Comparison of ENCODE assay signal across 12 cellular contexts in the genomic region with DNA sequence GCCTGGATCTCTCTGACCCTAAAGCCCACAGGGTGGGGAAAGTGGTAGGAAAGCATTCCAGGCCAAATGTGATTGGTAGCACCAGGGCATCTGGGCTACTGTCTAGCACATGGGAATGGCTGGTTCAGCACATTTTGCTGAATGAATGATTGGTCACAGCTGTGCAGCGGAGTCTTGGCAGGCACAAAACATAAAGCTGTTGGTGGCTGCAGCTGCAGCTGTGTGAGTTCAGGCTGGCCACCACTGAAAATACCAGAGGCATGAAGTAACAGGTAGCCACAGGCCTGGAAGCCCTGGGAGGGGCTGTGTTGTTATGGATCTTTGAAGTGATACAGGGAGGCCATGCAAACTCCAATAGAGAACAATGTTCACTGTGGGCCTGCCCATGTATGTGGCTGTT.
DNase-seq lines count a peak whose midpoint lies in the region; ATAC-seq, FAIRE-seq and TF ChIP-seq lines count a peak whose summit lies in the region.
"Had no signal": no experiment of that assay in that cellular context is flagged by ENCODE, and none has a peak within 500 bp of the region (broad histone marks: within the 10 kb centered on the region; RNA-seq: fewer than 3 reads in every experiment).

No MANE protein-coding gene starts in this region.

- H4K91ac ChIP-seq in H1 (replicated peaks; ENCODE audit: insufficient read length, low read length): peak overlapping the region; percentile 22

- WGBS in H1 (ENCODE audit: extremely low coverage in 1 of 2, insufficient coverage in 1 of 2, insufficient read length in 1 of 2, insufficient replicate concordance in 2 of 2, low coverage in 1 of 2, low lambda C conversion rate in 2 of 2, missing lambda C conversion rate in 1 of 2), 2 experiments: 85% methylated on average over 1 of the region's 1 CpG; no CpG with 5 or more reads in 1 of the 2 experiments
- 78% methylated on average over 1 of the region's 1 CpG; no CpG with 5 or more reads in 1 of the 2 donors for WGBS in transverse colon (ENCODE audit: low coverage in 1 of 2), 2 donors

- H3K4me3 ChIP-seq in Karpas-422 (ENCODE audit: low read length) (no peak overlapping the region), H1 (ENCODE audit: extremely low read depth in 1 of 4, insufficient read depth in 2 of 4, low read depth in 3 of 4, low read length in 4 of 4) (peak overlapping the region in 1 of 4 experiments; percentile 21; a peak in 1 of 8 replicates), lower lobe of right lung (no peak overlapping the region), transverse colon (no peak overlapping the region)

- TF ChIP-seq CTCF in H1 (IDR thresholded peaks at IDR 0.05; ENCODE audit: control extremely low read depth in 1 of 3, insufficient read depth in 1 of 3, low read depth in 1 of 3, low read length in 3 of 3): no peak
- TF ChIP-seq CTCF in lower lobe of right lung (IDR thresholded peaks at IDR 0.05): no peak
- no peak for TF ChIP-seq CTCF in transverse colon (IDR thresholded peaks at IDR 0.05)

- H2BK20ac ChIP-seq in H1 (ENCODE audit: low read length): peak overlapping the region; percentile 89; the same call in 1 of the 2 replicates

- POLR2A ChIA-PET in H1 (lab: Charles Lee; ENCODE audit: partially characterized antibody): interaction anchor here (1.3 kb wide), 1 partner anchor 346 kb away, joined by 5 read pairs; no protein-coding TSS in a partner anchor

- no peak overlapping the region for H3K14ac ChIP-seq in H1 (ENCODE audit: insufficient read length)

- peak overlapping the region; percentile 63; the same call in 1 of the 2 replicates for H2BK5ac ChIP-seq in H1 (ENCODE audit: low read depth, low read length)

- TF ChIP-seq RAD21 in H1 (IDR thresholded peaks at IDR 0.05 in 1 of 2, conservative IDR thresholded peaks at IDR 0.05 in 1 of 2; ENCODE audit: low read depth in 2 of 2, low read length in 2 of 2): no peak

- H3K9me3 ChIP-seq in Karpas-422 (ENCODE audit: low read length) (no peaks in the 10 kb centered on the region), H1 (ENCODE audit: insufficient read depth in 2 of 2, low read depth in 1 of 2, low read length in 1 of 2) (no peaks in the 10 kb centered on the region), lower lobe of right lung (no peaks in the 10 kb centered on the region), transverse colon (no peaks in the 10 kb centered on the region)

- peaks cover 56% of the 10 kb centered on the region for H3K4me1 ChIP-seq in Karpas-422 (ENCODE audit: low read length)
- peaks cover 2 to 28% (median 24%) of the 10 kb centered on the region in 4 experiments; a peak in 6 of 7 replicates for H3K4me1 ChIP-seq in H1 (replicated peaks in 1 of 4; ENCODE audit: control insufficient read depth in 3 of 4, insufficient read depth in 4 of 4, low read length in 3 of 4)
- H3K4me1 ChIP-seq in lower lobe of right lung: peaks cover 4% of the 10 kb centered on the region
- peaks cover 0 to 3% (median 0%) of the 10 kb centered on the region in 4 donors for H3K4me1 ChIP-seq in transverse colon

- CTCF ChIA-PET in H1 (lab: Charles Lee; ENCODE audit: partially characterized antibody): interaction anchor here (3.0 kb wide), 1 partner anchor 18 kb away, joined by 10 read pairs; no protein-coding TSS in a partner anchor

- no peak overlapping the region for H4K8ac ChIP-seq in H1 (ENCODE audit: extremely low read depth, insufficient read depth, low read length)

- H4K20me1 ChIP-seq in Karpas-422 (ENCODE audit: insufficient read depth, low read depth, low read length): no peaks in the 10 kb centered on the region
- H4K20me1 ChIP-seq in H1 (replicated peaks in 1 of 2; ENCODE audit: control insufficient read depth in 1 of 2, insufficient read depth in 2 of 2, low read length in 2 of 2): no peaks in the 10 kb centered on the region

- intact Hi-C loops in lower lobe of right lung (cut with DNase I): no loop called here
- intact Hi-C loops in transverse colon (cut with DNase I; ENCODE audit: low total_unique reads): no loop called here

- H4K5ac ChIP-seq in H1 (ENCODE audit: insufficient read length, low read depth, low read length): no peak overlapping the region

- H3K4me2 ChIP-seq in Karpas-422 (ENCODE audit: low read depth, low read length, poor library complexity, severe bottlenecking) (no peak overlapping the region), H1 (ENCODE audit: insufficient read depth in 1 of 2, low read depth in 2 of 2, low read length in 2 of 2) (peak overlapping the region; percentile 2 to 62; a peak in 2 of 4 replicates)

- TF ChIP-seq EP300 in H1 (IDR thresholded peaks at IDR 0.05; ENCODE audit: borderline replicate concordance in 1 of 2, low read depth in 2 of 2, low read length in 2 of 2) (no peak), transverse colon (IDR thresholded peaks at IDR 0.05; ENCODE audit: low read depth) (no peak)

- H2BK12ac ChIP-seq in H1 (ENCODE audit: low read depth, low read length): peak overlapping the region; percentile 84

- H3K18ac ChIP-seq in H1 (ENCODE audit: extremely low read depth, low read length): peak overlapping the region; percentile 42

- H2AFZ ChIP-seq in Karpas-422 (ENCODE audit: low read length) (peak overlapping the region; percentile 12; the same call in 1 of the 2 replicates), H1 (ENCODE audit: low read length) (no peak overlapping the region)

- no peaks in the 10 kb centered on the region for H3K9me2 ChIP-seq in Karpas-422 (replicated peaks; ENCODE audit: insufficient read depth, low read length)

- no peak overlapping the region for H3K23ac ChIP-seq in H1 (ENCODE audit: insufficient read length)

- peak; percentile 89 for DNase-seq in AG08395 (ENCODE audit: low spot score)
- no peak for DNase-seq in Karpas-422
- no peak for DNase-seq in H1 (ENCODE audit: low read depth in 1 of 2, low spot score in 2 of 2)
- DNase-seq in lower lobe of right lung: no peak
- no peak for DNase-seq in SIG-M5 treated with dmso at 0.1 percent for 504 hours (lab: John Stamatoyannopoulos, UW; ENCODE audit: unreplicated experiment)
- DNase-seq in transverse colon: no peak
- DNase-seq: activated gamma-delta T cell treated with Interleukin-2 at 50 U/mL for 16 hours; stimulated activated CD4-positive, alpha-beta T cell treated with anti-CD3 and anti-CD28 coated beads, Interleukin-4, amount 100 ng/mL, for 1 hour; SW 1271 had no signal

- H2BK15ac ChIP-seq in H1 (ENCODE audit: low read length): no peak overlapping the region

- no peak overlapping the region for H3K56ac ChIP-seq in H1 (replicated peaks; ENCODE audit: insufficient read length, low read depth, low read length)

- H3K79me2 ChIP-seq in Karpas-422 (ENCODE audit: low read length): no peaks in the 10 kb centered on the region
- no peaks in the 10 kb centered on the region for H3K79me2 ChIP-seq in H1 (ENCODE audit: control insufficient read depth in 1 of 2, insufficient read depth in 2 of 2, low read length in 2 of 2)

- no peak for FAIRE-seq in H1 (lab: Jason Lieb, UNC)
- FAIRE-seq: GM19239 had no signal

- peaks cover 3% of the 10 kb centered on the region; the same call in 1 of the 2 replicates for H3K23me2 ChIP-seq in H1 (ENCODE audit: low read depth, low read length)

- H3K27ac ChIP-seq in Karpas-422 (ENCODE audit: low read length) (no peak overlapping the region), H1 (ENCODE audit: low read depth, low read length) (no peak overlapping the region), lower lobe of right lung (no peak overlapping the region), transverse colon (no peak overlapping the region)

- H3K36me3 ChIP-seq in Karpas-422 (ENCODE audit: insufficient read depth, low read length): no peaks in the 10 kb centered on the region; the same call in 1 of the 2 replicates
- H3K36me3 ChIP-seq in H1 (ENCODE audit: control insufficient read depth in 2 of 4, insufficient read depth in 4 of 4, low read length in 3 of 4): no peaks in the 10 kb centered on the region
- no peaks in the 10 kb centered on the region for H3K36me3 ChIP-seq in lower lobe of right lung
- no peaks in the 10 kb centered on the region for H3K36me3 ChIP-seq in transverse colon

- ATAC-seq in lower lobe of right lung (peak; percentile 42 to 62), GM18861 (IDR thresholded peaks at IDR 0.05; ENCODE audit: unreplicated experiment) (no peak), GM21526 (IDR thresholded peaks at IDR 0.05; ENCODE audit: low FRiP score, unreplicated experiment) (no peak)

- no peaks in the 10 kb centered on the region for H3K79me1 ChIP-seq in H1 (ENCODE audit: low read depth, low read length)

- H2BK120ac ChIP-seq in H1 (replicated peaks; ENCODE audit: low read depth, low read length): no peak overlapping the region

- no peaks in the 10 kb centered on the region for H3K27me3 ChIP-seq in Karpas-422 (ENCODE audit: low read length)
- H3K27me3 ChIP-seq in H1 (replicated peaks in 1 of 4; ENCODE audit: control insufficient read depth in 3 of 4, extremely low read depth in 1 of 4, insufficient read depth in 3 of 4, low read length in 3 of 4): no peaks in the 10 kb centered on the region
- H3K27me3 ChIP-seq in lower lobe of right lung (ENCODE audit: low read depth): no peaks in the 10 kb centered on the region
- no peaks in the 10 kb centered on the region for H3K27me3 ChIP-seq in transverse colon

- no peak overlapping the region for H2AK5ac ChIP-seq in H1 (ENCODE audit: low read depth, low read length)

- in situ Hi-C loops in transverse colon (cut with MboI; ENCODE audit: low pct_ligation_motif_present in 1 of 4, low pct_unique_long_range_greater_than_20kb in 1 of 4, low sequenced_read_pairs in 3 of 4): loop anchor here in 3 of 4 donors (5.0 to 25.0 kb wide), 3 partner anchors 675 to 840 kb away; no protein-coding TSS in a partner anchor

- no peak overlapping the region for H3K4ac ChIP-seq in H1 (replicated peaks; ENCODE audit: insufficient read length, low read depth, low read length)

- H3K9ac ChIP-seq in Karpas-422 (ENCODE audit: low read length): no peak overlapping the region; the same call in 1 of the 2 replicates
- H3K9ac ChIP-seq in H1 (replicated peaks in 1 of 4; ENCODE audit: extremely low read depth in 1 of 4, low read depth in 3 of 4, low read length in 3 of 4): no peak overlapping the region

- no peak for TF ChIP-seq POLR2A in H1 (IDR thresholded peaks at IDR 0.05; ENCODE audit: control extremely low read depth in 1 of 2, low read depth in 2 of 2, low read length in 2 of 2)
- no peak for TF ChIP-seq POLR2A in transverse colon (IDR thresholded peaks at IDR 0.05)

TF ChIP-seq in H1, 55 proteins besides CTCF, POLR2A, EP300 and RAD21 (continues in another document):
- 0 out of 2 replicates have a peak, but pooled peaks have one; percentile 23 for TF ChIP-seq TCF12 (IDR thresholded peaks at IDR 0.05; ENCODE audit: low read depth, low read length)
- TF ChIP-seq SIN3A (conservative IDR thresholded peaks at IDR 0.05 in 1 of 2, IDR thresholded peaks at IDR 0.05 in 1 of 2; ENCODE audit: low read depth in 1 of 2, low read length in 2 of 2): no peak
- 0 out of 2 replicates have a peak, but pooled peaks have one; percentile 56 for TF ChIP-seq MAX (IDR thresholded peaks at IDR 0.05)
- TF ChIP-seq CBX5 (IDR thresholded peaks at IDR 0.05; ENCODE audit: low read depth, low read length): no peak
- TF ChIP-seq JUND (IDR thresholded peaks at IDR 0.05; ENCODE audit: low read length): peak; percentile 57; the same call in 1 of the 2 replicates

Comparison
In these comparisons a context has a peak if more than half of its experiments do, and no peak if none do; other contexts are left out.
1. ATAC-seq: peak in lower lobe of right lung (2 of 2); none in GM18861 (single experiment) and GM21526 (single experiment).